In the genomic region with DNA sequence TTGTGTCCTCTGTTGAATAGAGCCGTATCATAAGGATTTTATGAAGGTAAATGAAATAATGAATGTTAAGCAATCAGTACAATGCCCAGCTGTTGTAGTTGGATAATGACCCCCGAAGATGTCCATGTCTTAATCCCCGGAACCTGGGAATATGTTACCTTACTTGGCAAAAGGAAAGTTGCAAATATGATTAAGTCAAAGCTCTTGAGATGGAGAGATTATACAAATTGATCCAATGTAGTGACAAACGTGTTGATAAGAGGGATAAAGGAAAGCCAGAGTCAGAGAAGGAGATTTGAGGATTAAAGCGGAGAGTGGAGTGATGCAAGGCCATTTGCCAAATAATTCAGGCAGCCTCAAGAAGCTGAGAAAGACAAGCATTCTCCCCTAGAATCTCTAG, we compare ENCODE assay signal across 24 cellular contexts. TPM values are rescaled to one million over a fixed set of nuclear protein-coding genes. Genes with fewer than 3 reads are reported as not detected.
DNase-seq lines count a peak whose midpoint lies in the region; ATAC-seq, FAIRE-seq and TF ChIP-seq lines count a peak whose summit lies in the region.
"Had no signal": no experiment of that assay in that cellular context is flagged by ENCODE, and none has a peak within 500 bp of the region (broad histone marks: within the 10 kb centered on the region; RNA-seq: fewer than 3 reads in every experiment).

No MANE protein-coding gene starts in this region.

- peak; percentile 99 for FAIRE-seq in D721Med (lab: Jason Lieb, UNC)
- FAIRE-seq: G401.6, GM12892, H1 had no signal

- intact Hi-C loops in PC-9 (cut with micrococcal nuclease; ENCODE audit: unreplicated experiment), result no loop called here
- intact Hi-C loops in left ventricle myocardium inferior (cut with micrococcal nuclease), result no loop called here

- peaks cover 2% of the 10 kb centered on the region for H3K36me3 Mint-ChIP-seq in endodermal cell (ENCODE audit: low read depth)
- H3K36me3 Mint-ChIP-seq in stimulated activated memory B cell treated with anti-CD40 and anti-IgM and Interleukin-4, amounts not matched to agents 10 μg/mL and 1 μg/mL and 100 μg/mL, for 72 hours, result no peaks in the 10 kb centered on the region
- H3K36me3 Mint-ChIP-seq: CD14-positive monocyte; CD8-positive, alpha-beta memory T cell had no signal

- 88 to 97% methylated on average over 3 to 5 of the region's 5 CpGs for WGBS in endodermal cell (ENCODE audit: insufficient coverage in 1 of 2, insufficient read length in 1 of 2), 2 experiments
- 90% methylated on average over 5 of the region's 5 CpGs for WGBS in mesenchymal stem cell

- H3K4me2 ChIP-seq in PC-9 (no peak overlapping the region), mesenchymal stem cell (ENCODE audit: low read length, poor library complexity, severe bottlenecking) (no peak overlapping the region)
- H3K4me2 ChIP-seq: A549; BLaER1 treated with 17β-estradiol and CSF1 and Interleukin-3, amounts not matched to agents 10 nM and 100 nM had no signal

- DNase-seq in D721Med (ENCODE audit: insufficient read length, low spot score), result no peak
- DNase-seq in NCI-H82 (lab: John Stamatoyannopoulos, UW), result peak; percentile 98
- DNase-seq in PC-9, result no peak
- no peak for DNase-seq in endodermal cell
- no peak for DNase-seq in mesenchymal stem cell
- no peak for DNase-seq in left ventricle myocardium inferior
- no peak for DNase-seq in hypothalamus (lab: John Stamatoyannopoulos, UW)
- DNase-seq: 8988T; ACHN; AML-193; BE2C; CD4-positive, alpha-beta T cell; CD8-positive, alpha-beta memory T cell; DMS153; DND-41; H7; HCEC 1CT had no signal

- 0 out of 2 replicates have a peak overlapping the region, but pooled peaks have one; percentile 6 for H2AFZ ChIP-seq in PC-9
- H2AFZ ChIP-seq in mesenchymal stem cell (ENCODE audit: low read depth, low read length), result no peak overlapping the region

- no peak overlapping the region for H4K8ac ChIP-seq in mesenchymal stem cell (ENCODE audit: low read length)

- H3K23ac ChIP-seq in mesenchymal stem cell (ENCODE audit: low read length in 2 of 2), result no peak overlapping the region

- no peak overlapping the region for H3K27ac ChIP-seq in PC-9
- no peak overlapping the region for H3K27ac ChIP-seq in endodermal cell (ENCODE audit: low read depth, low read length)
- H3K27ac ChIP-seq in mesenchymal stem cell (ENCODE audit: low read length, poor library complexity, severe bottlenecking), result no peak overlapping the region
- no peak overlapping the region for H3K27ac ChIP-seq in left ventricle myocardium inferior (replicated peaks)
- H3K27ac ChIP-seq: A549; BLaER1 treated with 17β-estradiol and CSF1 and Interleukin-3, amounts not matched to agents 10 nM and 100 nM had no signal

- no peak overlapping the region for H2AK5ac ChIP-seq in mesenchymal stem cell (ENCODE audit: low read length, severe bottlenecking)

- BruUV-seq in PC-9 (replicated peaks; lab: Mats Ljungman, UMichigan), result no TSS peak

- H3K18ac ChIP-seq in mesenchymal stem cell (ENCODE audit: low read depth in 1 of 2, low read length in 2 of 2), result no peak overlapping the region

- H2BK5ac ChIP-seq in mesenchymal stem cell (ENCODE audit: low read depth, low read length, poor library complexity, severe bottlenecking), result no peak overlapping the region

- no peak overlapping the region for H2BK12ac ChIP-seq in mesenchymal stem cell (ENCODE audit: low read length in 2 of 2)

- H3K4me3 ChIP-seq in PC-9, result no peak overlapping the region
- peak overlapping the region; percentile 28 for H3K4me3 ChIP-seq in endodermal cell (ENCODE audit: low read length)
- no peak overlapping the region for H3K4me3 ChIP-seq in mesenchymal stem cell (ENCODE audit: insufficient read depth in 1 of 2, low read depth in 1 of 2, low read length in 2 of 2)
- no peak overlapping the region for H3K4me3 ChIP-seq in left ventricle myocardium inferior
- H3K4me3 ChIP-seq: A549; BLaER1 treated with 17β-estradiol and CSF1 and Interleukin-3, amounts not matched to agents 10 nM and 100 nM had no signal

- H3K36me3 ChIP-seq in PC-9 (ENCODE audit: low read depth) (no peaks in the 10 kb centered on the region), endodermal cell (ENCODE audit: control insufficient read depth, insufficient read depth, low read length) (no peaks in the 10 kb centered on the region), mesenchymal stem cell (ENCODE audit: control insufficient read depth in 1 of 2, insufficient read depth in 2 of 2, low read depth in 1 of 2, low read length in 2 of 2) (no peaks in the 10 kb centered on the region), left ventricle myocardium inferior (no peaks in the 10 kb centered on the region)
- H3K36me3 ChIP-seq: BE2C; BLaER1 treated with 17β-estradiol and CSF1 and Interleukin-3, amounts not matched to agents 10 nM and 100 nM had no signal

- H4K91ac ChIP-seq in mesenchymal stem cell (ENCODE audit: low read length), result no peak overlapping the region

- H3K9me3 ChIP-seq in PC-9 (ENCODE audit: insufficient read depth, low read depth) (no peaks in the 10 kb centered on the region; the same call in 1 of the 2 replicates), endodermal cell (ENCODE audit: control insufficient read depth, low read length) (peaks cover 27% of the 10 kb centered on the region), mesenchymal stem cell (ENCODE audit: control insufficient read depth, low read length) (no peaks in the 10 kb centered on the region), left ventricle myocardium inferior (replicated peaks) (no peaks in the 10 kb centered on the region)
- H3K9me3 ChIP-seq: A549; BE2C; BLaER1 treated with 17β-estradiol and CSF1 and Interleukin-3, amounts not matched to agents 10 nM and 100 nM had no signal

- no peaks in the 10 kb centered on the region for H3K4me1 Mint-ChIP-seq in endodermal cell
- H3K4me1 Mint-ChIP-seq in stimulated activated memory B cell treated with anti-CD40 and anti-IgM and Interleukin-4, amounts not matched to agents 10 μg/mL and 1 μg/mL and 100 μg/mL, for 72 hours, result no peaks in the 10 kb centered on the region
- H3K4me1 Mint-ChIP-seq: CD14-positive monocyte; CD8-positive, alpha-beta memory T cell had no signal

- peaks cover 16% of the 10 kb centered on the region for H3K9me3 Mint-ChIP-seq in endodermal cell
- H3K9me3 Mint-ChIP-seq in stimulated activated memory B cell treated with anti-CD40 and anti-IgM and Interleukin-4, amounts not matched to agents 10 μg/mL and 1 μg/mL and 100 μg/mL, for 72 hours, result peaks cover 6% of the 10 kb centered on the region

- CTCF ChIA-PET in PC-9 (lab: Charles Lee), result no interaction called here

- H3K4me3 Mint-ChIP-seq in endodermal cell, result no peak overlapping the region
- no peak overlapping the region for H3K4me3 Mint-ChIP-seq in stimulated activated memory B cell treated with anti-CD40 and anti-IgM and Interleukin-4, amounts not matched to agents 10 μg/mL and 1 μg/mL and 100 μg/mL, for 72 hours
- H3K4me3 Mint-ChIP-seq: CD14-positive monocyte; CD4-positive, alpha-beta T cell; CD8-positive, alpha-beta memory T cell had no signal

- H3K9ac ChIP-seq in endodermal cell (ENCODE audit: extremely low read depth, low read length, poor library complexity, severe bottlenecking) (no peak overlapping the region), mesenchymal stem cell (ENCODE audit: low read length) (no peak overlapping the region)
- H3K9ac ChIP-seq: BLaER1 treated with 17β-estradiol and CSF1 and Interleukin-3, amounts not matched to agents 10 nM and 100 nM had no signal

- no peaks in the 10 kb centered on the region for H3K79me1 ChIP-seq in mesenchymal stem cell (replicated peaks; ENCODE audit: low read length, poor library complexity, severe bottlenecking)

- H3K79me2 ChIP-seq in PC-9 (ENCODE audit: low read depth), result no peaks in the 10 kb centered on the region

- no peak overlapping the region for H2BK15ac ChIP-seq in mesenchymal stem cell (ENCODE audit: low read depth, poor library complexity, severe bottlenecking)

- no peak for ATAC-seq in stimulated activated memory B cell treated with anti-CD40 and anti-IgM and Interleukin-4, amounts not matched to agents 10 μg/mL and 1 μg/mL and 100 μg/mL, for 72 hours
- ATAC-seq: A549 had no signal

- H3K27ac Mint-ChIP-seq in endodermal cell, result no peak overlapping the region
- H3K27ac Mint-ChIP-seq in stimulated activated memory B cell treated with anti-CD40 and anti-IgM and Interleukin-4, amounts not matched to agents 10 μg/mL and 1 μg/mL and 100 μg/mL, for 72 hours, result no peak overlapping the region
- H3K27ac Mint-ChIP-seq: CD14-positive monocyte; CD4-positive, alpha-beta T cell; CD8-positive, alpha-beta memory T cell had no signal

- no peak overlapping the region for H2BK120ac ChIP-seq in mesenchymal stem cell (ENCODE audit: low read depth, low read length)

- no peaks in the 10 kb centered on the region for H3K4me1 ChIP-seq in PC-9 (replicated peaks; ENCODE audit: insufficient read depth)
- H3K4me1 ChIP-seq in endodermal cell (ENCODE audit: control insufficient read depth, insufficient read depth, low read length), result no peaks in the 10 kb centered on the region
- H3K4me1 ChIP-seq in mesenchymal stem cell (ENCODE audit: control insufficient read depth, insufficient read depth, low read depth, low read length), result no peaks in the 10 kb centered on the region
- no peaks in the 10 kb centered on the region for H3K4me1 ChIP-seq in left ventricle myocardium inferior
- H3K4me1 ChIP-seq: A549, BE2C had no signal

- no peak overlapping the region for H3K14ac ChIP-seq in mesenchymal stem cell (ENCODE audit: low read length in 2 of 2)

- peaks cover 4% of the 10 kb centered on the region; the same call in 1 of the 2 replicates for H3K9me2 ChIP-seq in PC-9 (ENCODE audit: insufficient read depth)

- no peak overlapping the region for H3K4ac ChIP-seq in mesenchymal stem cell (ENCODE audit: low read depth in 1 of 2, low read length in 2 of 2)

- H3K27me3 ChIP-seq in PC-9 (ENCODE audit: insufficient read depth, low read depth) (no peaks in the 10 kb centered on the region), endodermal cell (ENCODE audit: control insufficient read depth, insufficient read depth, low read length, poor library complexity, severe bottlenecking) (no peaks in the 10 kb centered on the region), mesenchymal stem cell (ENCODE audit: control insufficient read depth in 1 of 2, insufficient read depth in 1 of 2, low read length in 2 of 2) (no peaks in the 10 kb centered on the region), left ventricle myocardium inferior (ENCODE audit: low read depth) (no peaks in the 10 kb centered on the region)
- H3K27me3 ChIP-seq: BE2C; BLaER1 treated with 17β-estradiol and CSF1 and Interleukin-3, amounts not matched to agents 10 nM and 100 nM had no signal

- TF ChIP-seq CTCF in D721Med (IDR thresholded peaks at IDR 0.05; ENCODE audit: insufficient read depth, missing control alignments), result no peak
- TF ChIP-seq CTCF in PC-9 (conservative IDR thresholded peaks at IDR 0.05), result no peak
- TF ChIP-seq CTCF in endodermal cell (conservative IDR thresholded peaks at IDR 0.05), result no peak
- TF ChIP-seq CTCF in left ventricle myocardium inferior (IDR thresholded peaks at IDR 0.05; ENCODE audit: borderline replicate concordance), result no peak

- POLR2A ChIA-PET in PC-9 (lab: Charles Lee; ENCODE audit: unreplicated experiment), result no interaction called here

- H4K20me1 ChIP-seq in PC-9 (ENCODE audit: insufficient read depth), result no peaks in the 10 kb centered on the region
- H4K20me1 ChIP-seq: BLaER1 treated with 17β-estradiol and CSF1 and Interleukin-3, amounts not matched to agents 10 nM and 100 nM had no signal

- no peaks in the 10 kb centered on the region for H3F3A ChIP-seq in PC-9 (ENCODE audit: insufficient read depth, low read depth)

- H3K27me3 Mint-ChIP-seq in endodermal cell (ENCODE audit: insufficient read depth), result no peaks in the 10 kb centered on the region
- no peaks in the 10 kb centered on the region for H3K27me3 Mint-ChIP-seq in stimulated activated memory B cell treated with anti-CD40 and anti-IgM and Interleukin-4, amounts not matched to agents 10 μg/mL and 1 μg/mL and 100 μg/mL, for 72 hours
- H3K27me3 Mint-ChIP-seq: CD4-positive, alpha-beta T cell; CD8-positive, alpha-beta memory T cell had no signal

RNA-seq across cellular contexts. Expression of gene MGAT4C, which starts 19.2 kb away (rescaled TPM):
- total RNA-seq in PC-9 (2021), result not detected in 2 replicates
- 1 to 10 TPM in 1 of 2 donors, under 1 TPM in 1; 0.11 to 1.8 TPM for total RNA-seq in endodermal cell
- polyA plus RNA-seq in endodermal cell (2013, experiment 1 of 2), result 1.6 TPM
- polyA plus RNA-seq in endodermal cell (2013, experiment 2 of 2), result 0.41 TPM
- polyA plus RNA-seq in mesenchymal stem cell (2013, experiment 1 of 2), result 0.84 TPM
- 1.1 TPM for polyA plus RNA-seq in mesenchymal stem cell (2013, experiment 2 of 2)
- 5.4 TPM for total RNA-seq in left ventricle myocardium inferior
- total RNA-seq: CD4-positive, alpha-beta T cell; CD8-positive, alpha-beta memory T cell had no signal
- polyA plus RNA-seq: CD14-positive monocyte; CD8-positive, alpha-beta memory T cell had no signal
